10 cellular contexts compared by ENCODE assay signal in the genomic region with DNA sequence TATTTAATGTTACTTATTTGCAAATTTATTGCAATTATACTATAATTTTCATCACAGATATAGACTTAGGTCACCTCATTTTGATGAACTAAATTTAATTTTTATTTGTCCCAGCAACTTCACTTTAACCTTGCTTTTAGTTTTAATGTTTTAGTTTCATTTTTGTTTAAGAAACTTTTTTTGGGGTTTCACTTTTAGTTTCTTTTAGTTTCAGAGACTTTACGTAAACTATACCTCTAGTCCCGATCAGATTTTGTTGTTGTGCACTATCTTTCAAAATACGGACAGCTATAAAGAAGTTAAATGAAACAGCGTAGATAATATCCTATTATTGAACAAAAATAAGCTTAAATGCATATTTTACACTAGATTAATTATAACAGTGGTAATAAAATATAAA.
DNase-seq lines count a peak whose midpoint lies in the region; ATAC-seq, FAIRE-seq and TF ChIP-seq lines count a peak whose summit lies in the region.
"Had no signal": no experiment of that assay in that cellular context is flagged by ENCODE, and none has a peak within 500 bp of the region (broad histone marks: within the 10 kb centered on the region; RNA-seq: fewer than 3 reads in every experiment).

No MANE protein-coding gene starts in this region.

- no peaks in the 10 kb centered on the region for H3K27me3 Mint-ChIP-seq in mesothelial cell of epicardium (ENCODE audit: low read depth)

- H3K9me3 Mint-ChIP-seq in mesothelial cell of epicardium = no peaks in the 10 kb centered on the region

- no peak overlapping the region for H3K27ac Mint-ChIP-seq in mesothelial cell of epicardium
- H3K27ac Mint-ChIP-seq: activated T-cell treated with anti-CD3 and anti-CD28 coated beads, Interleukin-2, amount 50 U/mL, for 72 hours had no signal

- TF ChIP-seq CTCF in mesothelial cell of epicardium (IDR thresholded peaks at IDR 0.05; ENCODE audit: unreplicated experiment) = no peak

- no peak for DNase-seq in hypothalamus (lab: John Stamatoyannopoulos, UW)
- DNase-seq in kidney tubule cell (ENCODE audit: low spot score) = no peak
- no peak for DNase-seq in mesothelial cell of epicardium (ENCODE audit: low spot score in 2 of 2, unreplicated experiment in 2 of 2)
- DNase-seq: activated T-cell treated with anti-CD3 and anti-CD28 coated beads, Interleukin-2, amount 50 U/mL, for 72 hours; NCI-H2107 had no signal

- H3K4me1 Mint-ChIP-seq in mesothelial cell of epicardium = no peaks in the 10 kb centered on the region

- H3K4me3 Mint-ChIP-seq in mesothelial cell of epicardium = no peak overlapping the region
- H3K4me3 Mint-ChIP-seq: activated T-cell treated with anti-CD3 and anti-CD28 coated beads, Interleukin-2, amount 50 U/mL, for 72 hours had no signal

- peak; percentile 77 for ATAC-seq in GM18907 (IDR thresholded peaks at IDR 0.05; ENCODE audit: unreplicated experiment)
- peak; percentile 68 for ATAC-seq in HG02852 (IDR thresholded peaks at IDR 0.05; ENCODE audit: unreplicated experiment)
- peak; percentile 50 for ATAC-seq in HG03571 (IDR thresholded peaks at IDR 0.05; ENCODE audit: unreplicated experiment)
- no peak for ATAC-seq in GM21526 (IDR thresholded peaks at IDR 0.05; ENCODE audit: low FRiP score, unreplicated experiment)
- ATAC-seq: activated T-cell treated with anti-CD3 and anti-CD28 coated beads, Interleukin-2, amount 50 U/mL, for 72 hours had no signal

- no peaks in the 10 kb centered on the region for H3K36me3 Mint-ChIP-seq in mesothelial cell of epicardium

- peak; percentile 81 for FAIRE-seq in A204.1 (lab: Jason Lieb, UNC)
